19 cellular contexts compared by ENCODE assay signal in genomic region chr19:38132781-38133180, GRCh38.
A peak's percentile ranks its signal among the peaks of the same experiment; 100 is the strongest.
DNase-seq lines count a peak whose midpoint lies in the region; ATAC-seq, FAIRE-seq and TF ChIP-seq lines count a peak whose summit lies in the region.
"Had no signal": no experiment of that assay in that cellular context is flagged by ENCODE, and none has a peak within 500 bp of the region (broad histone marks: within the 10 kb centered on the region; RNA-seq: fewer than 3 reads in every experiment).

No MANE protein-coding gene starts in this region.

- TF ChIP-seq POLR2A in right lobe of liver (IDR thresholded peaks at IDR 0.05) (no peak), HepG2 (IDR thresholded peaks at IDR 0.05; ENCODE audit: insufficient read depth in 1 of 2, low read depth in 2 of 2, low read length in 2 of 2) (no peak)

- peaks cover 6% of the 10 kb centered on the region for H3K4me1 Mint-ChIP-seq in brain
- H3K4me1 Mint-ChIP-seq: CD14-positive monocyte had no signal

- no peaks in the 10 kb centered on the region for H3K27me3 Mint-ChIP-seq in brain
- H3K27me3 Mint-ChIP-seq: CD4-positive, alpha-beta memory T cell had no signal

- ATAC-seq in right lobe of liver (peak; percentile 45 to 90 (median 64)), HepG2 (no peak)

- H3F3A ChIP-seq in neural cell (ENCODE audit: insufficient read depth, low read length, poor library complexity, severe bottlenecking): no peaks in the 10 kb centered on the region

- no peak for TF ChIP-seq CTCF in right lobe of liver (IDR thresholded peaks at IDR 0.05)
- no peak for TF ChIP-seq CTCF in HepG2 (CRISPR knock-in tag; IDR thresholded peaks at IDR 0.05)
- TF ChIP-seq CTCF in brain (conservative IDR thresholded peaks at IDR 0.05): no peak
- TF ChIP-seq CTCF in neural cell (IDR thresholded peaks at IDR 0.05; ENCODE audit: poor library complexity, severe bottlenecking): no peak

- H3K4me3 ChIP-seq in right lobe of liver (no peak overlapping the region), HepG2 (replicated peaks in 1 of 3; ENCODE audit: insufficient read depth in 1 of 3, low read depth in 2 of 3, low read length in 3 of 3) (no peak overlapping the region), neural cell (ENCODE audit: low read length) (no peak overlapping the region)
- H3K4me3 ChIP-seq: BLaER1, HAP-1 had no signal

- H2AFZ ChIP-seq in HepG2 (ENCODE audit: low read length) (no peak overlapping the region), neural cell (ENCODE audit: low read depth, low read length) (no peak overlapping the region)

- no peak overlapping the region for H3K4me2 ChIP-seq in HepG2 (ENCODE audit: low read depth, low read length)
- no peak overlapping the region for H3K4me2 ChIP-seq in neural cell (ENCODE audit: low read length)
- H3K4me2 ChIP-seq: BLaER1 had no signal

- no peaks in the 10 kb centered on the region for H3K27me3 ChIP-seq in right lobe of liver
- H3K27me3 ChIP-seq in HepG2 (ENCODE audit: control insufficient read depth in 1 of 2, insufficient read depth in 2 of 2, low read length in 2 of 2): no peaks in the 10 kb centered on the region
- no peaks in the 10 kb centered on the region for H3K27me3 ChIP-seq in neural cell (ENCODE audit: insufficient read depth, low read depth, low read length)
- H3K27me3 ChIP-seq: BLaER1 had no signal

- H3K9me3 Mint-ChIP-seq in brain: no peaks in the 10 kb centered on the region
- H3K9me3 Mint-ChIP-seq: CD14-positive monocyte; CD4-positive, alpha-beta memory T cell had no signal

- TF ChIP-seq RAD21 in HepG2 (CRISPR knock-in tag; IDR thresholded peaks at IDR 0.05) (no peak), neural cell (conservative IDR thresholded peaks at IDR 0.05) (no peak)

- H3K36me3 ChIP-seq in right lobe of liver (no peaks in the 10 kb centered on the region), HepG2 (replicated peaks in 1 of 2; ENCODE audit: control insufficient read depth in 1 of 2, insufficient read depth in 2 of 2, low read length in 2 of 2) (no peaks in the 10 kb centered on the region; a peak in 1 of 5 replicates), neural cell (ENCODE audit: insufficient read depth, low read length) (no peaks in the 10 kb centered on the region)
- H3K36me3 ChIP-seq: HAP-1 had no signal

- no peak for TF ChIP-seq EP300 in HepG2 (IDR thresholded peaks at IDR 0.05; ENCODE audit: low read depth in 2 of 2, low read length in 2 of 2)
- TF ChIP-seq EP300 in HepG2 (CRISPR knock-in tag; IDR thresholded peaks at IDR 0.05; ENCODE audit: borderline replicate concordance): no peak
- no peak for TF ChIP-seq EP300 in neural cell (conservative IDR thresholded peaks at IDR 0.05; ENCODE audit: poor library complexity, severe bottlenecking)

- H4K20me1 ChIP-seq in HepG2 (ENCODE audit: insufficient read depth, low read length) (no peaks in the 10 kb centered on the region), neural cell (ENCODE audit: insufficient read depth) (no peaks in the 10 kb centered on the region)
- H4K20me1 ChIP-seq: BLaER1 had no signal

- CTCF ChIA-PET in HepG2 (lab: Yijun Ruan, JAX; ENCODE audit: low intra/inter-chr PET ratio, low total read pairs): no interaction called here

- WGBS in right lobe of liver (ENCODE audit: insufficient coverage, low coverage, low lambda C conversion rate, missing lambda C conversion rate): 18% methylated on average over 3 of the region's 6 CpGs
- 100% methylated on average over 6 of the region's 6 CpGs for WGBS in HepG2 (ENCODE audit: low lambda C conversion rate)

- DNase-seq in right lobe of liver: peak; percentile 30 to 65 (median 59)
- no peak for DNase-seq in HepG2 (ENCODE audit: low spot score)
- peak; percentile 6 for DNase-seq in NCI-H69 (lab: John Stamatoyannopoulos, UW)
- DNase-seq in NCI-H1930 (lab: John Stamatoyannopoulos, UW): no peak
- DNase-seq in RPMI8226: no peak
- DNase-seq in activated naive CD4-positive, alpha-beta T cell treated with Interleukin-2 at 50 U/mL for 16 hours: no peak
- DNase-seq: 8988T; CD4-positive, alpha-beta memory T cell; DMS153; DMS79; GDM1 had no signal

- no peak overlapping the region for H3K4me3 Mint-ChIP-seq in brain
- H3K4me3 Mint-ChIP-seq: CD14-positive monocyte; CD4-positive, alpha-beta memory T cell had no signal

- in situ Hi-C loops in HepG2 (cut with HindIII; ENCODE audit: extremely low pct_ligation_motif_present, low pct_unique_long_range_greater_than_20kb): no loop called here

- H3K9me2 ChIP-seq in neural cell (ENCODE audit: insufficient read depth, low read length): no peaks in the 10 kb centered on the region

- FAIRE-seq in HepG2 (lab: Jason Lieb, UNC): no peak
- FAIRE-seq: GM12892, GM18507, H1 had no signal

- H3K36me3 Mint-ChIP-seq in brain: peaks cover 41% of the 10 kb centered on the region

- H3K27ac Mint-ChIP-seq in brain: peak overlapping the region in 3 of 5 experiments; percentile 22 to 63 (median 35)

- H3K9ac ChIP-seq in HepG2 (ENCODE audit: insufficient read depth, low read depth, low read length): no peak overlapping the region
- H3K9ac ChIP-seq in neural cell (ENCODE audit: low read length): no peak overlapping the region
- H3K9ac ChIP-seq: BLaER1 had no signal

- H3K9me3 ChIP-seq in right lobe of liver: no peaks in the 10 kb centered on the region
- H3K9me3 ChIP-seq in HepG2 (ENCODE audit: low read length): no peaks in the 10 kb centered on the region
- no peaks in the 10 kb centered on the region for H3K9me3 ChIP-seq in neural cell (ENCODE audit: low read length)
- H3K9me3 ChIP-seq: BLaER1, HAP-1 had no signal

- POLR2A ChIA-PET in HepG2 (lab: Yijun Ruan, JAX): no interaction called here

- H3K27ac ChIP-seq in right lobe of liver: no peak overlapping the region
- H3K27ac ChIP-seq in HepG2 (ENCODE audit: extremely low read length, insufficient read depth, low read length): no peak overlapping the region
- peak overlapping the region; percentile 24 for H3K27ac ChIP-seq in neural cell (ENCODE audit: low read length)
- H3K27ac ChIP-seq: BLaER1 had no signal

- BruUV-seq in HepG2 (replicated peaks; lab: Mats Ljungman, UMichigan): no TSS peak

- no peaks in the 10 kb centered on the region for H3K79me2 ChIP-seq in HepG2 (ENCODE audit: insufficient read depth, low read length)
- no peaks in the 10 kb centered on the region for H3K79me2 ChIP-seq in neural cell (replicated peaks; ENCODE audit: insufficient read depth, low read length)

- intact Hi-C loops in right lobe of liver (cut with DNase I) (no loop called here), HepG2 (cut with micrococcal nuclease; ENCODE audit: unreplicated experiment) (no loop called here)

- H3K4me1 ChIP-seq in right lobe of liver (no peaks in the 10 kb centered on the region), HepG2 (ENCODE audit: insufficient read depth, low read length) (no peaks in the 10 kb centered on the region)
- H3K4me1 ChIP-seq: BLaER1, HAP-1 had no signal

TF ChIP-seq in HepG2, 621 proteins besides CTCF, POLR2A, EP300 and RAD21 (continues in another document):
- TF ChIP-seq RARG (CRISPR knock-in tag; IDR thresholded peaks at IDR 0.05; ENCODE audit: low read depth) (no peak), HMG20B (CRISPR knock-in tag; conservative IDR thresholded peaks at IDR 0.05) (no peak), MTF1 (CRISPR knock-in tag; IDR thresholded peaks at IDR 0.05) (no peak), NR1H2 (CRISPR knock-in tag; IDR thresholded peaks at IDR 0.05; ENCODE audit: borderline replicate concordance, low read depth) (no peak), ZFX (CRISPR knock-in tag; IDR thresholded peaks at IDR 0.05; ENCODE audit: low read depth) (no peak), SP5 (CRISPR knock-in tag; IDR thresholded peaks at IDR 0.05; ENCODE audit: borderline replicate concordance, low read depth) (no peak), KLF11 (CRISPR knock-in tag; IDR thresholded peaks at IDR 0.05) (no peak), YEATS4 (CRISPR knock-in tag; IDR thresholded peaks at IDR 0.05; ENCODE audit: borderline replicate concordance) (no peak), ZNF550 (CRISPR knock-in tag; IDR thresholded peaks at IDR 0.05; ENCODE audit: borderline replicate concordance) (no peak), ZMYM2 (CRISPR knock-in tag; IDR thresholded peaks at IDR 0.05) (no peak)
- TF ChIP-seq, protein P1, sequence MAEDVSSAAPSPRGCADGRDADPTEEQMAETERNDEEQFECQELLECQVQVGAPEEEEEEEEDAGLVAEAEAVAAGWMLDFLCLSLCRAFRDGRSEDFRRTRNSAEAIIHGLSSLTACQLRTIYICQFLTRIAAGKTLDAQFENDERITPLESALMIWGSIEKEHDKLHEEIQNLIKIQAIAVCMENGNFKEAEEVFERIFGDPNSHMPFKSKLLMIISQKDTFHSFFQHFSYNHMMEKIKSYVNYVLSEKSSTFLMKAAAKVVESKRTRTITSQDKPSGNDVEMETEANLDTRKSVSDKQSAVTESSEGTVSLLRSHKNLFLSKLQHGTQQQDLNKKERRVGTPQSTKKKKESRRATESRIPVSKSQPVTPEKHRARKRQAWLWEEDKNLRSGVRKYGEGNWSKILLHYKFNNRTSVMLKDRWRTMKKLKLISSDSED (CRISPR knock-in tag; IDR thresholded peaks at IDR 0.05): no peak

TF ChIP-seq in neural cell, 6 proteins besides CTCF, POLR2A, EP300 and RAD21 (continues in another document):
- TF ChIP-seq SMC3 (conservative IDR thresholded peaks at IDR 0.05; ENCODE audit: poor library complexity) (no peak), MXI1 (conservative IDR thresholded peaks at IDR 0.05; ENCODE audit: poor library complexity, severe bottlenecking) (no peak), EZH2 (IDR thresholded peaks at IDR 0.05; ENCODE audit: borderline replicate concordance, insufficient read depth, low read length, poor library complexity, severe bottlenecking) (no peak)

Comparison
In these comparisons a context has a peak if more than half of its experiments do, and no peak if none do; other contexts are left out.
1. DNase-seq: peak in right lobe of liver (3 of 3) and NCI-H69 (single experiment); none in HepG2 (single experiment), NCI-H1930 (0 of 2), RPMI8226 (single experiment) and activated naive CD4-positive, alpha-beta T cell treated with Interleukin-2 at 50 U/mL for 16 hours (single experiment).